Comparison of ENCODE assay signal across 8 cellular contexts in genomic region chrX:110852180-110852579, GRCh38. TPM values are rescaled to one million over a fixed set of nuclear protein-coding genes. Genes with fewer than 3 reads are reported as not detected.
DNase-seq lines count a peak whose midpoint lies in the region; ATAC-seq and TF ChIP-seq lines count a peak whose summit lies in the region.

No MANE protein-coding gene starts in this region.

- H3K79me1 ChIP-seq in H9 (ENCODE audit: insufficient read depth, low read depth, low read length, poor library complexity, severe bottlenecking): no peaks in the 10 kb centered on the region

- H3K27me3 Mint-ChIP-seq in H9 (ENCODE audit: low read depth): no peaks in the 10 kb centered on the region

- no peak overlapping the region for H2AK5ac ChIP-seq in H9 (ENCODE audit: insufficient read length, low read length)

- H3K27ac ChIP-seq in DOHH2 (ENCODE audit: low read depth, low read length) (no peak overlapping the region), H9 (ENCODE audit: insufficient read length, low read depth, low read length) (no peak overlapping the region), SK-N-SH (ENCODE audit: low read depth in 2 of 2, low read length in 1 of 2) (no peak overlapping the region)

- ATAC-seq in stimulated activated effector memory CD8-positive, alpha-beta T cell treated with anti-CD3 and anti-CD28 coated beads, Interleukin-12 subunit alpha, Interleukin-12 subunit beta, amount 100 ng/mL, for 72 hours: no peak

- H3K4me2 ChIP-seq in DOHH2 (ENCODE audit: low read length) (no peak overlapping the region), H9 (ENCODE audit: insufficient read depth, insufficient read length, low read length) (no peak overlapping the region), SK-N-SH (no peak overlapping the region)

- H3K9me2 ChIP-seq in DOHH2 (replicated peaks; ENCODE audit: control insufficient read depth, low read length) (no peaks in the 10 kb centered on the region), SK-N-SH (no peaks in the 10 kb centered on the region)

- H3T11ph ChIP-seq in H9 (ENCODE audit: low read length): no peak overlapping the region

- peak; percentile 48 for TF ChIP-seq RAD21 in SK-N-SH (IDR thresholded peaks at IDR 0.05; ENCODE audit: low read length)

- no peak overlapping the region for H4K5ac ChIP-seq in H9 (ENCODE audit: insufficient read length, low read depth, low read length)

- DNase-seq in H9 (no peak), SK-N-SH (peak; percentile 42), kidney tubule cell (ENCODE audit: low spot score) (peak; percentile 11), OCI-M2 (lab: John Stamatoyannopoulos, UW; ENCODE audit: unreplicated experiment) (no peak), KG1 (lab: John Stamatoyannopoulos, UW) (no peak)
- DNase-seq in activated effector memory CD4-positive, alpha-beta T cell treated with anti-CD3 and anti-CD28 coated beads, Interleukin-2, amount 50 U/mL, for 16 hours: no peak
- DNase-seq in stimulated activated effector memory CD8-positive, alpha-beta T cell treated with anti-CD3 and anti-CD28 coated beads, Interleukin-12 subunit alpha, Interleukin-12 subunit beta, amount 100 ng/mL, for 72 hours (ENCODE audit: low spot score in 2 of 2): no peak

- H3K27me3 ChIP-seq in DOHH2 (ENCODE audit: control insufficient read depth, low read length) (no peaks in the 10 kb centered on the region), H9 (ENCODE audit: insufficient read depth, low read length) (no peaks in the 10 kb centered on the region), SK-N-SH (ENCODE audit: insufficient read depth) (no peaks in the 10 kb centered on the region)

- CTCF ChIA-PET in SK-N-SH (lab: Yijun Ruan, JAX): interaction anchor here (0.9 to 4.2 kb wide), 2 partner anchors 21 to 247 kb away, joined by 3 to 18 read pairs; no protein-coding TSS in a partner anchor

- no peak overlapping the region for H2BK15ac ChIP-seq in H9 (ENCODE audit: low read depth, low read length)

- no peak overlapping the region for H3K56ac ChIP-seq in H9 (ENCODE audit: insufficient read length, low read depth, low read length)

- H3K4me1 ChIP-seq in DOHH2 (ENCODE audit: control insufficient read depth, low read length) (no peaks in the 10 kb centered on the region), H9 (ENCODE audit: insufficient read depth, low read length) (no peaks in the 10 kb centered on the region), SK-N-SH (ENCODE audit: control insufficient read depth in 1 of 2, insufficient read depth in 2 of 2, low read depth in 1 of 2, low read length in 1 of 2) (no peaks in the 10 kb centered on the region)

- no peaks in the 10 kb centered on the region for H3K36me3 Mint-ChIP-seq in H9 (ENCODE audit: insufficient read depth in 1 of 3, low read depth in 3 of 3)
- H3K36me3 Mint-ChIP-seq in stimulated activated effector memory CD8-positive, alpha-beta T cell treated with anti-CD3 and anti-CD28 coated beads, Interleukin-12 subunit alpha, Interleukin-12 subunit beta, amount 100 ng/mL, for 72 hours: no peaks in the 10 kb centered on the region

- H3K79me2 ChIP-seq in DOHH2 (ENCODE audit: control insufficient read depth, low read length) (no peaks in the 10 kb centered on the region), H9 (ENCODE audit: insufficient read depth, low read length) (no peaks in the 10 kb centered on the region), SK-N-SH (ENCODE audit: insufficient read depth) (no peaks in the 10 kb centered on the region)

- peaks cover 18 to 22% of the 10 kb centered on the region in 2 experiments for H3K4me1 Mint-ChIP-seq in H9
- no peaks in the 10 kb centered on the region for H3K4me1 Mint-ChIP-seq in stimulated activated effector memory CD8-positive, alpha-beta T cell treated with anti-CD3 and anti-CD28 coated beads, Interleukin-12 subunit alpha, Interleukin-12 subunit beta, amount 100 ng/mL, for 72 hours

- TF ChIP-seq EP300 in SK-N-SH (IDR thresholded peaks at IDR 0.05; ENCODE audit: borderline replicate concordance in 1 of 2, low read depth in 1 of 2, low read length in 1 of 2): no peak

- no peak overlapping the region for H2BK12ac ChIP-seq in H9 (ENCODE audit: insufficient read length, low read depth, low read length)

- TF ChIP-seq CTCF in DOHH2 (IDR thresholded peaks at IDR 0.05; ENCODE audit: low read depth, low read length, poor library complexity, severe bottlenecking) (peak; percentile 51), H9 (conservative IDR thresholded peaks at IDR 0.05) (peak; percentile 81), SK-N-SH (IDR thresholded peaks at IDR 0.05) (peak; percentile 70)

- H3K23me2 ChIP-seq in H9 (ENCODE audit: insufficient read length, low read depth, low read length, poor library complexity, severe bottlenecking): no peaks in the 10 kb centered on the region

- H3K27ac Mint-ChIP-seq in H9: no peak overlapping the region
- no peak overlapping the region for H3K27ac Mint-ChIP-seq in stimulated activated effector memory CD8-positive, alpha-beta T cell treated with anti-CD3 and anti-CD28 coated beads, Interleukin-12 subunit alpha, Interleukin-12 subunit beta, amount 100 ng/mL, for 72 hours

- H3K9me3 ChIP-seq in DOHH2 (ENCODE audit: control insufficient read depth, insufficient read depth, low read length) (no peaks in the 10 kb centered on the region), H9 (ENCODE audit: control insufficient read depth, low read depth, low read length) (no peaks in the 10 kb centered on the region), SK-N-SH (no peaks in the 10 kb centered on the region)

- H3K9me3 Mint-ChIP-seq in H9: peaks cover 0 to 2% of the 10 kb centered on the region in 2 experiments; a peak in 1 of 5 replicates
- no peaks in the 10 kb centered on the region for H3K9me3 Mint-ChIP-seq in stimulated activated effector memory CD8-positive, alpha-beta T cell treated with anti-CD3 and anti-CD28 coated beads, Interleukin-12 subunit alpha, Interleukin-12 subunit beta, amount 100 ng/mL, for 72 hours

- no peak overlapping the region for H2BK120ac ChIP-seq in H9 (ENCODE audit: low read depth, low read length, poor library complexity, severe bottlenecking)

- no peak overlapping the region for H2BK5ac ChIP-seq in H9 (ENCODE audit: insufficient read length, low read length)

- H4K91ac ChIP-seq in H9 (ENCODE audit: insufficient read length, low read depth, low read length): no peak overlapping the region

- WGBS in H9 (ENCODE audit: extremely low coverage, insufficient read length, low lambda C conversion rate): no CpG with 5 or more reads among the region's 4 CpGs
- WGBS in SK-N-SH (ENCODE audit: low lambda C conversion rate): 25% methylated on average over 4 of the region's 4 CpGs

- H3K14ac ChIP-seq in H9 (ENCODE audit: insufficient read depth, low read length): no peak overlapping the region

- H3K4me3 ChIP-seq in DOHH2 (ENCODE audit: low read length) (no peak overlapping the region), SK-N-SH (ENCODE audit: low read depth in 2 of 2, low read length in 1 of 2) (no peak overlapping the region)

- H4K8ac ChIP-seq in H9 (replicated peaks; ENCODE audit: insufficient read length, low read depth, low read length): no peak overlapping the region

- POLR2A ChIA-PET in SK-N-SH (lab: Yijun Ruan, JAX): no interaction called here

- H3K36me3 ChIP-seq in DOHH2 (ENCODE audit: control insufficient read depth, low read length) (no peaks in the 10 kb centered on the region), SK-N-SH (replicated peaks in 1 of 2; ENCODE audit: control insufficient read depth in 1 of 2, insufficient read depth in 2 of 2, low read length in 1 of 2) (no peaks in the 10 kb centered on the region)

- no peak overlapping the region for H2BK20ac ChIP-seq in H9 (ENCODE audit: low read depth, low read length, poor library complexity, severe bottlenecking)

- H3K23ac ChIP-seq in H9 (ENCODE audit: insufficient read length, low read depth, low read length): no peak overlapping the region

- H3K4ac ChIP-seq in H9 (ENCODE audit: low read depth, low read length): no peak overlapping the region

- H3K18ac ChIP-seq in H9 (ENCODE audit: insufficient read length, low read depth, low read length): no peak overlapping the region

- no peak overlapping the region for H3K9ac ChIP-seq in H9 (ENCODE audit: extremely low read depth, insufficient read length, low read length)
- no peak overlapping the region for H3K9ac ChIP-seq in SK-N-SH

- no peaks in the 10 kb centered on the region for H4K20me1 ChIP-seq in DOHH2 (ENCODE audit: control insufficient read depth, insufficient read depth, low read depth, low read length)
- H4K20me1 ChIP-seq in H9 (ENCODE audit: control insufficient read depth, insufficient read depth, insufficient read length): no peaks in the 10 kb centered on the region
- no peaks in the 10 kb centered on the region for H4K20me1 ChIP-seq in SK-N-SH (ENCODE audit: insufficient read depth)

- H2AFZ ChIP-seq in H9 (ENCODE audit: low read length): no peak overlapping the region
- no peak overlapping the region for H2AFZ ChIP-seq in SK-N-SH (ENCODE audit: low read depth)

- H3F3A ChIP-seq in DOHH2 (ENCODE audit: control insufficient read depth, insufficient read depth): no peaks in the 10 kb centered on the region
- no peaks in the 10 kb centered on the region for H3F3A ChIP-seq in SK-N-SH (replicated peaks; ENCODE audit: insufficient read depth)

- H3K4me3 Mint-ChIP-seq in H9: no peak overlapping the region
- H3K4me3 Mint-ChIP-seq in stimulated activated effector memory CD8-positive, alpha-beta T cell treated with anti-CD3 and anti-CD28 coated beads, Interleukin-12 subunit alpha, Interleukin-12 subunit beta, amount 100 ng/mL, for 72 hours: no peak overlapping the region

TF ChIP-seq in SK-N-SH, 30 proteins besides CTCF, POLR2A, EP300 and RAD21:
- TF ChIP-seq SMC3 (IDR thresholded peaks at IDR 0.05; ENCODE audit: low read depth, low read length): peak; percentile 32
- no peak for TF ChIP-seq ZBTB33 (IDR thresholded peaks at IDR 0.05; ENCODE audit: borderline replicate concordance, low read depth)

RNA-seq across cellular contexts. Expression of gene CHRDL1, which starts 56.6 kb away (rescaled TPM):
- 11.6 and 11.8 TPM in 2 replicates for total RNA-seq in H9 (2021)
- polyA plus RNA-seq in SK-N-SH (2012; rRNA removed): 0.64 and 0.94 TPM in 2 replicates
- 0.76 and 0.80 TPM in 2 replicates for polyA plus RNA-seq in SK-N-SH (2012; cell fraction: cytosol; rRNA removed)
- polyA plus RNA-seq in SK-N-SH (2012; cell fraction: nucleus; rRNA removed): 0.25 and 0.44 TPM in 2 replicates

Comparison
In these comparisons a context has a peak if more than half of its experiments do, and no peak if none do; other contexts are left out.
1. DNase-seq: peak in SK-N-SH (single experiment) and kidney tubule cell (single experiment); none in H9 (single experiment), OCI-M2 (single experiment), activated effector memory CD4-positive, alpha-beta T cell treated with anti-CD3 and anti-CD28 coated beads, Interleukin-2, amount 50 U/mL, for 16 hours (single experiment), KG1 (single experiment) and stimulated activated effector memory CD8-positive, alpha-beta T cell treated with anti-CD3 and anti-CD28 coated beads, Interleukin-12 subunit alpha, Interleukin-12 subunit beta, amount 100 ng/mL, for 72 hours (0 of 2).
2. Peak in every context shown above with its lines, with median percentiles within 50 percentile points of each other: CTCF ChIP-seq.